ENCODE assay signal across 10 cellular contexts in genomic region chr21:26961704-26962103, GRCh38. TPM values are rescaled to one million over a fixed set of nuclear protein-coding genes. Genes with fewer than 3 reads are reported as not detected.
A peak's percentile ranks its signal among the peaks of the same experiment; 100 is the strongest.
DNase-seq lines count a peak whose midpoint lies in the region; FAIRE-seq and TF ChIP-seq lines count a peak whose summit lies in the region.
"Had no signal": no experiment of that assay in that cellular context is flagged by ENCODE, and none has a peak within 500 bp of the region (broad histone marks: within the 10 kb centered on the region; RNA-seq: fewer than 3 reads in every experiment).

No MANE protein-coding gene starts in this region.

- no peak for TF ChIP-seq POLR2A in GM12891 (IDR thresholded peaks at IDR 0.05; ENCODE audit: low read depth, low read length)

- H3K27ac Mint-ChIP-seq in CD14-positive monocyte (peak overlapping the region in 1 of 7 donors; percentile 31), HFFc6 (no peak overlapping the region)
- H3K27ac Mint-ChIP-seq: activated naive CD8-positive, alpha-beta T cell treated with anti-CD3 and anti-CD28 coated beads, Interleukin-2, amount 50 U/mL, for 24 hours had no signal

- H3K27me3 Mint-ChIP-seq in CD14-positive monocyte (ENCODE audit: low read depth in 3 of 3) (peaks cover 20 to 51% (median 31%) of the 10 kb centered on the region in 3 donors), HFFc6 (ENCODE audit: insufficient read depth) (peaks cover 3% of the 10 kb centered on the region)

- TF ChIP-seq CTCF in CD14-positive monocyte (IDR thresholded peaks at IDR 0.05) (peak; percentile 34), HFFc6 (IDR thresholded peaks at IDR 0.05) (peak; percentile 61), WERI-Rb-1 (IDR thresholded peaks at IDR 0.05; ENCODE audit: low read depth, low read length) (0 out of 2 replicates have a peak, but pooled peaks have one; percentile 28), GM10266 (IDR thresholded peaks at IDR 0.05; ENCODE audit: control insufficient read depth, insufficient read depth, low read depth, missing control alignments) (no peak)

- H3K4me3 Mint-ChIP-seq in CD14-positive monocyte (peak overlapping the region in 1 of 2 donors; percentile 50), HFFc6 (no peak overlapping the region)
- H3K4me3 Mint-ChIP-seq: activated naive CD8-positive, alpha-beta T cell treated with anti-CD3 and anti-CD28 coated beads, Interleukin-2, amount 50 U/mL, for 24 hours had no signal

- intact Hi-C loops in CD14-positive monocyte (cut with micrococcal nuclease) = no loop called here

- no peaks in the 10 kb centered on the region for H3K36me3 ChIP-seq in WERI-Rb-1

- peaks cover 9 to 11% of the 10 kb centered on the region in 2 donors for H3K36me3 Mint-ChIP-seq in CD14-positive monocyte
- H3K36me3 Mint-ChIP-seq in HFFc6 (ENCODE audit: low read depth) = no peaks in the 10 kb centered on the region

- DNase-seq in CD14-positive monocyte (ENCODE audit: low spot score) (no peak), HFFc6 (no peak), WERI-Rb-1 (no peak), kidney glomerular epithelial cell (lab: John Stamatoyannopoulos, UW) (peak; percentile 6), GM10266 (ENCODE audit: extremely low spot score) (no peak), NCI-H2029 (lab: John Stamatoyannopoulos, UW) (no peak), GM12891 (ENCODE audit: insufficient read length, low spot score) (no peak)
- no peak for DNase-seq in stimulated activated CD4-positive, alpha-beta T cell treated with anti-CD3 and anti-CD28 coated beads, Interleukin-1b, Interleukin-23, amount 100 ng/mL, for 48 hours
- DNase-seq: activated naive CD8-positive, alpha-beta T cell treated with anti-CD3 and anti-CD28 coated beads, Interleukin-2, amount 50 U/mL, for 24 hours had no signal

- H3K4me1 Mint-ChIP-seq in CD14-positive monocyte (peaks cover 43% of the 10 kb centered on the region), HFFc6 (ENCODE audit: low read depth) (peaks cover 35% of the 10 kb centered on the region)
- H3K4me1 Mint-ChIP-seq: activated naive CD8-positive, alpha-beta T cell treated with anti-CD3 and anti-CD28 coated beads, Interleukin-2, amount 50 U/mL, for 24 hours had no signal

- H3K27me3 ChIP-seq in WERI-Rb-1 (ENCODE audit: insufficient read depth, low read depth, severe bottlenecking) = peaks cover 92% of the 10 kb centered on the region

- FAIRE-seq in GM12891 (lab: Jason Lieb, UNC) = no peak

- H3K27ac ChIP-seq in WERI-Rb-1 = no peak overlapping the region

- H3K9me3 Mint-ChIP-seq in CD14-positive monocyte (peaks cover 0 to 2% (median 0%) of the 10 kb centered on the region in 7 donors), HFFc6 (no peaks in the 10 kb centered on the region)
- H3K9me3 Mint-ChIP-seq: activated naive CD8-positive, alpha-beta T cell treated with anti-CD3 and anti-CD28 coated beads, Interleukin-2, amount 50 U/mL, for 24 hours had no signal

- H3K4me3 ChIP-seq in WERI-Rb-1 (ENCODE audit: low read depth, low read length) = no peak overlapping the region

- peaks cover 14% of the 10 kb centered on the region for H3K9me3 ChIP-seq in WERI-Rb-1 (ENCODE audit: severe bottlenecking)

TF ChIP-seq in GM12891, 5 proteins besides CTCF, POLR2A, EP300 and RAD21:
- no peak for TF ChIP-seq POU2F2 (IDR thresholded peaks at IDR 0.05; ENCODE audit: low read depth, low read length)
- TF ChIP-seq POLR2AphosphoS5 (IDR thresholded peaks at IDR 0.05; ENCODE audit: low read depth, low read length) = no peak
- TF ChIP-seq SPI1 (IDR thresholded peaks at IDR 0.05; ENCODE audit: low read depth, low read length) = no peak
- no peak for TF ChIP-seq TAF1 (IDR thresholded peaks at IDR 0.05; ENCODE audit: low read depth, low read length)
- no peak for TF ChIP-seq PAX5 (IDR thresholded peaks at IDR 0.05; ENCODE audit: insufficient read depth, low read length, severe bottlenecking)

RNA-seq across cellular contexts. Expression of gene ADAMTS5, which starts 5.2 kb away (rescaled TPM):
- 1 to 10 TPM in 1 of 2 donors, under 1 TPM in 1; 0.86 to 1.1 TPM for polyA plus RNA-seq in CD14-positive monocyte
- total RNA-seq in HFFc6 (2021; fragmentation: NEBNext Ultra II Directional; extraction: Animal tissue kit (Norgen Biotek cat#: 25700)) = 10 to 100 TPM in 1 of 6 experiments, 1 to 10 TPM in 5; 5.5 to 13.7 (median 6.7) TPM
- not detected for polyA plus RNA-seq in GM12891 (2012; ENCODE audit: low read depth, missing spikeins)
- total RNA-seq: HT1080 had no signal
